In the genomic region with DNA sequence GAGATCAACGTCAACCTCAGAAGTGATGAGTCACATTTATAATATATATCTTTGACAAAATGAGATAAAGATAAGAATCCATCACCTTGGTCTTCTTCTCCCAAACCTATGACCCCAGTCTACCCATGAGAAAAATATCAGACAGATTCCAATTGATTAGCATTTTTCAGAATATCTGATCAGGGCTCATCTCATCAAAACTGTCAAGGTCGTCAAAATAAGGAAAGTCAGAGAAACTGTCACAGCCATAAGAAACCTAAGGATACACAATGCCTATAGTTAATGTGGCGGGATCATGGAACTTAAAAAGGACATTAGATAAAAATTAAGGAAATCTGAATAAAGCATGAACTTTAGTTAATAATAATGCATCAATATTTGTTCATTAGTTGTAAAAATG, we compare ENCODE assay signal across 29 cellular contexts.
"Had no signal": no experiment of that assay in that cellular context is flagged by ENCODE, and none has a peak within 500 bp of the region (broad histone marks: within the 10 kb centered on the region; RNA-seq: fewer than 3 reads in every experiment).

No MANE protein-coding gene starts in this region.

- H3K36me3 Mint-ChIP-seq: stimulated activated effector memory CD8-positive, alpha-beta T cell treated with anti-CD3 and anti-CD28 coated beads, Interleukin-12 subunit alpha, Interleukin-12 subunit beta, amount 100 ng/mL, for 72 hours; stimulated activated memory B cell treated with anti-CD40 and anti-IgM and Interleukin-4, amounts not matched to agents 10 μg/mL and 1 μg/mL and 100 μg/mL, for 72 hours; stimulated activated naive B cell treated with anti-CD40 and anti-IgM and Interleukin-4, amounts not matched to agents 10 μg/mL and 1 μg/mL and 100 μg/mL, for 72 hours; type B pancreatic cell had no signal

- ATAC-seq: stimulated activated effector memory CD8-positive, alpha-beta T cell treated with anti-CD3 and anti-CD28 coated beads, Interleukin-12 subunit alpha, Interleukin-12 subunit beta, amount 100 ng/mL, for 72 hours; stimulated activated memory B cell treated with anti-CD40 and anti-IgM and Interleukin-4, amounts not matched to agents 10 μg/mL and 1 μg/mL and 100 μg/mL, for 72 hours; stimulated activated naive B cell treated with anti-CD40 and anti-IgM and Interleukin-4, amounts not matched to agents 10 μg/mL and 1 μg/mL and 100 μg/mL, for 72 hours; stimulated activated naive CD8-positive, alpha-beta T cell treated with anti-CD3 and anti-CD28 coated beads, Interleukin-15, amount 100 ng/mL, for 72 hours; stimulated activated naive CD8-positive, alpha-beta T cell treated with anti-CD3 and anti-CD28 coated beads, Interleukin-15, Interleukin-2, amounts not matched to agents 100 U/mL and 50 U/mL, for 24 hours; upper lobe of right lung had no signal

- H3K27ac ChIP-seq: stomach, suprapubic skin, testis, thoracic aorta, tibial artery, tibial nerve, transverse colon, upper lobe of left lung, upper lobe of right lung, uterus, vagina had no signal

- DNase-seq: stimulated activated CD4-positive, alpha-beta T cell treated with anti-CD3 and anti-CD28 coated beads, Interleukin-2, amount 100 ng/mL, for 48 hours; stimulated activated CD4-positive, alpha-beta T cell treated with anti-CD3 and anti-CD28 coated beads, Interleukin-4, amount 100 ng/mL, for 1 hour; stimulated activated CD4-positive, alpha-beta T cell treated with anti-CD3 and anti-CD28 coated beads, Interleukin-4, amount 100 ng/mL, for 24 hours; stimulated activated CD4-positive, alpha-beta T cell treated with anti-CD3 and anti-CD28 coated beads, Interleukin-4, amount 100 ng/mL, for 4 hours; stimulated activated CD8-positive, alpha-beta memory T cell treated with anti-CD3 and anti-CD28 coated beads, Interleukin-4, amount 100 ng/mL, for 48 hours; stimulated activated naive B cell treated with anti-CD40 and anti-IgM and Interleukin-4, amounts not matched to agents 10 μg/mL and 1 μg/mL and 100 μg/mL, for 72 hours; stimulated activated naive CD4-positive, alpha-beta T cell; stimulated activated naive CD4-positive, alpha-beta T cell treated with Interleukin-2 at 50 U/mL for 16 hours; stimulated activated naive CD8-positive, alpha-beta T cell treated with anti-CD3 and anti-CD28 coated beads, Interleukin-15, amount 100 ng/mL, for 72 hours; stimulated activated naive CD8-positive, alpha-beta T cell treated with anti-CD3 and anti-CD28 coated beads, Interleukin-15, Interleukin-2, amounts not matched to agents 100 U/mL and 50 U/mL, for 24 hours; stomach; substantia nigra; testis; thyroid gland; tibial artery; transverse colon; trophoblast cell; upper lobe of left lung; upper lobe of right lung; uterus had no signal

- H3K4me3 ChIP-seq: stomach, suprapubic skin, testis, thoracic aorta, thyroid gland, tibial artery, tibial nerve, transverse colon, upper lobe of left lung, upper lobe of right lung, uterus, vagina had no signal

- H3K9me3 Mint-ChIP-seq: stimulated activated memory B cell treated with anti-CD40 and anti-IgM and Interleukin-4, amounts not matched to agents 10 μg/mL and 1 μg/mL and 100 μg/mL, for 72 hours; stimulated activated naive B cell treated with anti-CD40 and anti-IgM and Interleukin-4, amounts not matched to agents 10 μg/mL and 1 μg/mL and 100 μg/mL, for 72 hours; stimulated activated naive CD8-positive, alpha-beta T cell treated with anti-CD3 and anti-CD28 coated beads, Interleukin-15, Interleukin-2, amounts not matched to agents 100 ng/mL and 50 ng/mL, for 24 hours had no signal

- H3K4me3 Mint-ChIP-seq: stimulated activated effector memory CD8-positive, alpha-beta T cell treated with anti-CD3 and anti-CD28 coated beads, Interleukin-12 subunit alpha, Interleukin-12 subunit beta, amount 100 ng/mL, for 72 hours; stimulated activated memory B cell treated with anti-CD40 and anti-IgM and Interleukin-4, amounts not matched to agents 10 μg/mL and 1 μg/mL and 100 μg/mL, for 72 hours; stimulated activated naive B cell treated with anti-CD40 and anti-IgM and Interleukin-4, amounts not matched to agents 10 μg/mL and 1 μg/mL and 100 μg/mL, for 72 hours; stimulated activated naive CD8-positive, alpha-beta T cell treated with anti-CD3 and anti-CD28 coated beads, Interleukin-15, amount 100 ng/mL, for 72 hours; stimulated activated naive CD8-positive, alpha-beta T cell treated with anti-CD3 and anti-CD28 coated beads, Interleukin-15, Interleukin-2, amounts not matched to agents 100 ng/mL and 50 ng/mL, for 24 hours; type B pancreatic cell had no signal

- H3K4me1 Mint-ChIP-seq: stimulated activated effector memory CD8-positive, alpha-beta T cell treated with anti-CD3 and anti-CD28 coated beads, Interleukin-12 subunit alpha, Interleukin-12 subunit beta, amount 100 ng/mL, for 72 hours; stimulated activated memory B cell treated with anti-CD40 and anti-IgM and Interleukin-4, amounts not matched to agents 10 μg/mL and 1 μg/mL and 100 μg/mL, for 72 hours; stimulated activated naive B cell treated with anti-CD40 and anti-IgM and Interleukin-4, amounts not matched to agents 10 μg/mL and 1 μg/mL and 100 μg/mL, for 72 hours; stimulated activated naive CD8-positive, alpha-beta T cell treated with anti-CD3 and anti-CD28 coated beads, Interleukin-15, amount 100 ng/mL, for 72 hours had no signal

- H3K27me3 Mint-ChIP-seq: stimulated activated memory B cell treated with anti-CD40 and anti-IgM and Interleukin-4, amounts not matched to agents 10 μg/mL and 1 μg/mL and 100 μg/mL, for 72 hours; stimulated activated naive B cell treated with anti-CD40 and anti-IgM and Interleukin-4, amounts not matched to agents 10 μg/mL and 1 μg/mL and 100 μg/mL, for 72 hours; stimulated activated naive CD8-positive, alpha-beta T cell treated with anti-CD3 and anti-CD28 coated beads, Interleukin-15, amount 100 ng/mL, for 72 hours; stimulated activated naive CD8-positive, alpha-beta T cell treated with anti-CD3 and anti-CD28 coated beads, Interleukin-15, Interleukin-2, amounts not matched to agents 100 ng/mL and 50 ng/mL, for 24 hours; type B pancreatic cell had no signal

- FAIRE-seq: urothelium cell line had no signal

- H3K27me3 ChIP-seq: stomach, suprapubic skin, testis, thyroid gland, tibial artery, tibial nerve, transverse colon, upper lobe of left lung, upper lobe of right lung, uterus, vagina had no signal

- H3K36me3 ChIP-seq: stomach, suprapubic skin, thoracic aorta, thyroid gland, tibial artery, tibial nerve, transverse colon, upper lobe of left lung, upper lobe of right lung, uterus, vagina had no signal

- H3K27ac Mint-ChIP-seq: stimulated activated effector memory CD8-positive, alpha-beta T cell treated with anti-CD3 and anti-CD28 coated beads, Interleukin-12 subunit alpha, Interleukin-12 subunit beta, amount 100 ng/mL, for 72 hours; stimulated activated memory B cell treated with anti-CD40 and anti-IgM and Interleukin-4, amounts not matched to agents 10 μg/mL and 1 μg/mL and 100 μg/mL, for 72 hours; stimulated activated naive B cell treated with anti-CD40 and anti-IgM and Interleukin-4, amounts not matched to agents 10 μg/mL and 1 μg/mL and 100 μg/mL, for 72 hours; stimulated activated naive CD8-positive, alpha-beta T cell treated with anti-CD3 and anti-CD28 coated beads, Interleukin-15, amount 100 ng/mL, for 72 hours; stimulated activated naive CD8-positive, alpha-beta T cell treated with anti-CD3 and anti-CD28 coated beads, Interleukin-15, Interleukin-2, amounts not matched to agents 100 ng/mL and 50 ng/mL, for 24 hours; type B pancreatic cell had no signal

- H3K9me3 ChIP-seq: stomach, suprapubic skin, testis, thoracic aorta, thyroid gland, tibial artery, tibial nerve, transverse colon, upper lobe of left lung, upper lobe of right lung, uterus, vagina had no signal

- H3K4me1 ChIP-seq: stomach, suprapubic skin, testis, tibial artery, transverse colon, upper lobe of left lung, upper lobe of right lung, uterus, vagina had no signal
